In genomic region chr2:202009563-202009962, GRCh38 we compare ENCODE assay signal across 15 cellular contexts. TPM values are rescaled to one million over a fixed set of nuclear protein-coding genes. Genes with fewer than 3 reads are reported as not detected.
DNase-seq lines count a peak whose midpoint lies in the region; ATAC-seq and TF ChIP-seq lines count a peak whose summit lies in the region.
"Had no signal": no experiment of that assay in that cellular context is flagged by ENCODE, and none has a peak within 500 bp of the region (broad histone marks: within the 10 kb centered on the region; RNA-seq: fewer than 3 reads in every experiment).

No MANE protein-coding gene starts in this region.

- intact Hi-C loops in heart right ventricle (cut with DNase I): no loop called here
- intact Hi-C loops in Right ventricle myocardium inferior (cut with DNase I): no loop called here

- H3K36me3 ChIP-seq in heart right ventricle: no peaks in the 10 kb centered on the region
- no peaks in the 10 kb centered on the region for H3K36me3 ChIP-seq in gastroesophageal sphincter
- H3K36me3 ChIP-seq in neural cell (ENCODE audit: insufficient read depth, low read length): no peaks in the 10 kb centered on the region
- H3K36me3 ChIP-seq: BLaER1 treated with 17β-estradiol and CSF1 and Interleukin-3, amounts not matched to agents 10 nM and 100 nM had no signal

- no peak for DNase-seq in heart right ventricle
- DNase-seq in Right ventricle myocardium inferior (ENCODE audit: missing footprints): no peak
- DNase-seq in activated CD8-positive, alpha-beta memory T cell treated with anti-CD3 and anti-CD28 coated beads, Interleukin-2, amount 50 U/mL, for 48 hours: no peak
- no peak for DNase-seq in germinal center (ENCODE audit: low spot score)
- no peak for DNase-seq in pons (ENCODE audit: low spot score)
- DNase-seq: 8988T; AML-193; CD4-positive, CD25-positive, alpha-beta regulatory T cell; DMS79; H7 had no signal

- H3K9me3 ChIP-seq in heart right ventricle: no peaks in the 10 kb centered on the region
- H3K9me3 ChIP-seq in gastroesophageal sphincter: no peaks in the 10 kb centered on the region
- H3K9me3 ChIP-seq in neural cell (ENCODE audit: low read length): no peaks in the 10 kb centered on the region
- H3K9me3 ChIP-seq: BLaER1 treated with 17β-estradiol and CSF1 and Interleukin-3, amounts not matched to agents 10 nM and 100 nM had no signal

- H3K9me2 ChIP-seq in neural cell (ENCODE audit: insufficient read depth, low read length): no peaks in the 10 kb centered on the region

- no peak for TF ChIP-seq RAD21 in neural cell (conservative IDR thresholded peaks at IDR 0.05)

- TF ChIP-seq POLR2A in gastroesophageal sphincter (IDR thresholded peaks at IDR 0.05): no peak

- H3K79me2 ChIP-seq in neural cell (replicated peaks; ENCODE audit: insufficient read depth, low read length): no peaks in the 10 kb centered on the region

- peaks cover 0 to 32% (median 7%) of the 10 kb centered on the region in 9 donors for H3K4me1 ChIP-seq in heart right ventricle
- peaks cover 0 to 16% (median 0%) of the 10 kb centered on the region in 3 donors for H3K4me1 ChIP-seq in gastroesophageal sphincter

- H3K27me3 ChIP-seq in heart right ventricle (peaks cover 0 to 5% (median 0%) of the 10 kb centered on the region in 7 donors), gastroesophageal sphincter (no peaks in the 10 kb centered on the region), neural cell (ENCODE audit: insufficient read depth, low read depth, low read length) (no peaks in the 10 kb centered on the region)
- H3K27me3 ChIP-seq: BLaER1 treated with 17β-estradiol and CSF1 and Interleukin-3, amounts not matched to agents 10 nM and 100 nM had no signal

- WGBS in heart right ventricle, 2 donors: 59 to 62% methylated on average over 7 of the region's 7 CpGs
- 72 to 86% methylated on average over 7 of the region's 7 CpGs for WGBS in gastroesophageal sphincter (ENCODE audit: low coverage in 1 of 2), 2 donors

- TF ChIP-seq CTCF in heart right ventricle (IDR thresholded peaks at IDR 0.05): no peak
- no peak for TF ChIP-seq CTCF in gastroesophageal sphincter (IDR thresholded peaks at IDR 0.05)
- TF ChIP-seq CTCF in neural cell (IDR thresholded peaks at IDR 0.05; ENCODE audit: poor library complexity, severe bottlenecking): no peak

- H3K4me2 ChIP-seq in neural cell (ENCODE audit: low read length): no peak overlapping the region
- H3K4me2 ChIP-seq: GM23338 had no signal

- no peaks in the 10 kb centered on the region for H3F3A ChIP-seq in neural cell (ENCODE audit: insufficient read depth, low read length, poor library complexity, severe bottlenecking)

- H3K27ac ChIP-seq in heart right ventricle (peak overlapping the region; percentile 17 to 86 (median 76)), gastroesophageal sphincter (peak overlapping the region in 3 of 4 donors; percentile 69 to 73 (median 69)), neural cell (ENCODE audit: low read length) (no peak overlapping the region)
- H3K27ac ChIP-seq: BLaER1 treated with 17β-estradiol and CSF1 and Interleukin-3, amounts not matched to agents 10 nM and 100 nM had no signal

- TF ChIP-seq EP300 in gastroesophageal sphincter (IDR thresholded peaks at IDR 0.05): no peak
- no peak for TF ChIP-seq EP300 in neural cell (conservative IDR thresholded peaks at IDR 0.05; ENCODE audit: poor library complexity, severe bottlenecking)

- H3K4me3 ChIP-seq in heart right ventricle (no peak overlapping the region), gastroesophageal sphincter (no peak overlapping the region), neural cell (ENCODE audit: low read length) (peak overlapping the region; percentile 16)
- H3K4me3 ChIP-seq: BLaER1 treated with 17β-estradiol and CSF1 and Interleukin-3, amounts not matched to agents 10 nM and 100 nM; GM12878; GM23338 had no signal

- no peaks in the 10 kb centered on the region for H4K20me1 ChIP-seq in neural cell (ENCODE audit: insufficient read depth)
- H4K20me1 ChIP-seq: BLaER1 treated with 17β-estradiol and CSF1 and Interleukin-3, amounts not matched to agents 10 nM and 100 nM had no signal

- no peak overlapping the region for H3K9ac ChIP-seq in neural cell (ENCODE audit: low read length)
- H3K9ac ChIP-seq: BLaER1 treated with 17β-estradiol and CSF1 and Interleukin-3, amounts not matched to agents 10 nM and 100 nM had no signal

- ATAC-seq in heart right ventricle: no peak
- no peak for ATAC-seq in Right ventricle myocardium inferior
- ATAC-seq in gastroesophageal sphincter: no peak
- ATAC-seq: GM12878, GM23338 had no signal

- H2AFZ ChIP-seq in neural cell (ENCODE audit: low read depth, low read length): no peak overlapping the region
- H2AFZ ChIP-seq: GM23338 had no signal

TF ChIP-seq in neural cell, 6 proteins besides CTCF, POLR2A, EP300 and RAD21:
- TF ChIP-seq REST (IDR thresholded peaks at IDR 0.05; ENCODE audit: borderline replicate concordance) (no peak), MXI1 (conservative IDR thresholded peaks at IDR 0.05; ENCODE audit: poor library complexity, severe bottlenecking) (no peak), TAF1 (IDR thresholded peaks at IDR 0.05; ENCODE audit: low read depth) (no peak), SMC3 (conservative IDR thresholded peaks at IDR 0.05; ENCODE audit: poor library complexity) (no peak), POLR2AphosphoS5 (IDR thresholded peaks at IDR 0.05) (no peak), EZH2 (IDR thresholded peaks at IDR 0.05; ENCODE audit: borderline replicate concordance, insufficient read depth, low read length, poor library complexity, severe bottlenecking) (no peak)
TF ChIP-seq in neural cell: peak in this region for 0.

RNA-seq across cellular contexts. Expression of gene FZD7, which starts 24.1 kb away (rescaled TPM):
- 10 to 100 TPM in 9 of 10 donors, 1 to 10 TPM in 1; 9.4 to 51.1 (median 32.3) TPM for total RNA-seq in heart right ventricle
- 1 to 10 TPM; 2.3 to 6.6 TPM for polyA plus RNA-seq in heart right ventricle
- 24.2 TPM for total RNA-seq in Right ventricle myocardium inferior
- total RNA-seq in gastroesophageal sphincter: 10 to 100 TPM; 15.9 to 55.4 (median 39.0) TPM
- 0.76 and 1.8 TPM in 2 replicates for polyA plus RNA-seq in neural cell
- polyA minus RNA-seq in neural cell: 2.4 and 2.5 TPM in 2 replicates
